Comparison of ENCODE assay signal across 1 cellular context in genomic region chr14:100677925-100678765, GRCh38.
TF ChIP-seq lines count a peak whose summit lies in the region.

No MANE protein-coding gene starts in this region.

TF ChIP-seq in SK-N-SH, 30 proteins besides CTCF, POLR2A, EP300 and RAD21 (continued from another document):
- TF ChIP-seq USF1 (IDR thresholded peaks at IDR 0.05; ENCODE audit: borderline replicate concordance, low read depth) (no peak), TAF1 (IDR thresholded peaks at IDR 0.05; ENCODE audit: borderline replicate concordance, low read depth, low read length) (no peak), ZBTB33 (IDR thresholded peaks at IDR 0.05; ENCODE audit: borderline replicate concordance, low read depth) (no peak), USF2 (IDR thresholded peaks at IDR 0.05; ENCODE audit: borderline replicate concordance, low read depth, low read length) (no peak), YY1 (IDR thresholded peaks at IDR 0.05; ENCODE audit: low read depth) (no peak), PBX3 (IDR thresholded peaks at IDR 0.05) (no peak), FOXJ3 (CRISPR knock-in tag; IDR thresholded peaks at IDR 0.05) (peak; percentile 67; the same call in 1 of the 2 replicates), NFIC (IDR thresholded peaks at IDR 0.05; ENCODE audit: borderline replicate concordance) (peak; percentile 17; the same call in 1 of the 2 replicates), POLR2AphosphoS5 (IDR thresholded peaks at IDR 0.05; ENCODE audit: low read depth, low read length) (no peak), RCOR1 (IDR thresholded peaks at IDR 0.05; ENCODE audit: low read length) (0 out of 2 replicates have a peak, but pooled peaks have one; percentile 8), MAX (IDR thresholded peaks at IDR 0.05; ENCODE audit: low read depth) (no peak), FOSL2 (IDR thresholded peaks at IDR 0.05; ENCODE audit: borderline replicate concordance, low read depth) (no peak), RFX5 (IDR thresholded peaks at IDR 0.05; ENCODE audit: low read length) (no peak), GABPA (IDR thresholded peaks at IDR 0.05; ENCODE audit: low read depth) (no peak), IRF3 (IDR thresholded peaks at IDR 0.05; ENCODE audit: low read depth, low read length) (no peak), TEAD4 (IDR thresholded peaks at IDR 0.05; ENCODE audit: borderline replicate concordance, insufficient read depth) (no peak), JUND (IDR thresholded peaks at IDR 0.05) (no peak), NRF1 (IDR thresholded peaks at IDR 0.05; ENCODE audit: low read depth, low read length) (no peak), ELF1 (IDR thresholded peaks at IDR 0.05) (no peak)
TF ChIP-seq in SK-N-SH: peak in this region for 6.
